In genomic region chr12:130485291-130486145, GRCh38 we compare ENCODE assay signal across 22 cellular contexts.
"Had no signal": no experiment of that assay in that cellular context is flagged by ENCODE, and none has a peak within 500 bp of the region (broad histone marks: within the 10 kb centered on the region; RNA-seq: fewer than 3 reads in every experiment).

No MANE protein-coding gene starts in this region.

- FAIRE-seq: colon, endothelial cell of umbilical vein, frontal cortex had no signal

- H3K27ac Mint-ChIP-seq: immature natural killer cell, mesothelial cell of epicardium had no signal

- H3K4me3 ChIP-seq: coronary artery, dorsolateral prefrontal cortex, esophagus muscularis mucosa, gastroesophageal sphincter, heart left ventricle, hepatocyte, left lung, lower lobe of right lung had no signal

- H3K4me1 ChIP-seq: esophagus muscularis mucosa, foreskin keratinocyte, gastroesophageal sphincter, heart left ventricle, left lung, lower lobe of right lung had no signal

- H3K9me3 Mint-ChIP-seq: mesothelial cell of epicardium had no signal

- H3K36me3 Mint-ChIP-seq: immature natural killer cell, mesothelial cell of epicardium had no signal

- H3K9me3 ChIP-seq: esophagus muscularis mucosa, gastroesophageal sphincter, heart left ventricle, left lung, lower lobe of right lung had no signal

- H3K4me1 Mint-ChIP-seq: immature natural killer cell, mesothelial cell of epicardium had no signal

- DNase-seq: dermis blood vessel endothelial cell; dorsolateral prefrontal cortex; effector CD4-positive, alpha-beta T cell; effector memory CD4-positive, alpha-beta T cell; foreskin keratinocyte; heart left ventricle; hypothalamus; immature natural killer cell; islet precursor cell; left cardiac atrium; left ventricle myocardium superior; lower lobe of right lung; mesenchymal stem cell had no signal

- H3K27me3 ChIP-seq: foreskin keratinocyte, hepatocyte had no signal

- H3K4me3 Mint-ChIP-seq: immature natural killer cell, mesothelial cell of epicardium had no signal

- H3K27ac ChIP-seq: coronary artery, esophagus muscularis mucosa, foreskin keratinocyte, gastroesophageal sphincter, heart left ventricle, hepatocyte, left lung, lower lobe of right lung had no signal

- H3K36me3 ChIP-seq: esophagus muscularis mucosa, gastroesophageal sphincter, heart left ventricle, left lung, lower lobe of right lung had no signal
